In genomic region chr14:95143813-95144620, GRCh38 we compare ENCODE assay signal across 9 cellular contexts. TPM values are rescaled to one million over a fixed set of nuclear protein-coding genes. Genes with fewer than 3 reads are reported as not detected.
DNase-seq lines count a peak whose midpoint lies in the region; ATAC-seq and TF ChIP-seq lines count a peak whose summit lies in the region.
"Had no signal": no experiment of that assay in that cellular context is flagged by ENCODE, and none has a peak within 500 bp of the region (broad histone marks: within the 10 kb centered on the region; RNA-seq: fewer than 3 reads in every experiment).

No MANE protein-coding gene starts in this region.

- H3K4me1 Mint-ChIP-seq in activated T-helper 17 cell treated with anti-CD3 and anti-CD28 coated beads, Interleukin-2, amount 50 U/mL, for 72 hours: peaks cover 35% of the 10 kb centered on the region
- peaks cover 24% of the 10 kb centered on the region for H3K4me1 Mint-ChIP-seq in activated CD4-positive, alpha-beta T cell treated with anti-CD3 and anti-CD28 coated beads, Interleukin-2, amount 10 ng/mL, durations not matched to agents 7 days and 5 days

- DNase-seq in left cardiac atrium (no peak), Right ventricle myocardium inferior (ENCODE audit: missing footprints) (no peak), lung microvascular endothelial cell (ENCODE audit: low read depth in 2 of 2) (peak; percentile 42 to 48), upper lobe of right lung (no peak)
- DNase-seq in activated CD4-positive, alpha-beta T cell treated with anti-CD3 and anti-CD28 coated beads, Interleukin-2, amount 10 ng/mL, durations not matched to agents 7 days and 5 days: no peak
- DNase-seq: NCI-H510A had no signal

- H3K36me3 ChIP-seq in upper lobe of right lung: no peaks in the 10 kb centered on the region

- TF ChIP-seq CTCF in upper lobe of right lung (IDR thresholded peaks at IDR 0.05): no peak

- peak overlapping the region; percentile 20 for H3K4me3 ChIP-seq in upper lobe of right lung

- POLR2A ChIA-PET in activated CD4-positive, alpha-beta T cell treated with anti-CD3 and anti-CD28 coated beads, Interleukin-2, amount 10 ng/mL, durations not matched to agents 7 days and 5 days (lab: Charles Lee): no interaction called here

- H3K27me3 Mint-ChIP-seq in activated T-helper 17 cell treated with anti-CD3 and anti-CD28 coated beads, Interleukin-2, amount 50 U/mL, for 72 hours: no peaks in the 10 kb centered on the region
- H3K27me3 Mint-ChIP-seq in activated CD4-positive, alpha-beta T cell treated with anti-CD3 and anti-CD28 coated beads, Interleukin-2, amount 10 ng/mL, durations not matched to agents 7 days and 5 days: no peaks in the 10 kb centered on the region

- no peaks in the 10 kb centered on the region for H3K27me3 ChIP-seq in upper lobe of right lung

- H3K27ac ChIP-seq in upper lobe of right lung: peak overlapping the region; percentile 45

- H3K9me3 ChIP-seq in upper lobe of right lung: no peaks in the 10 kb centered on the region

- CTCF ChIA-PET in activated CD4-positive, alpha-beta T cell treated with anti-CD3 and anti-CD28 coated beads, Interleukin-2, amount 10 ng/mL, durations not matched to agents 7 days and 5 days (lab: Charles Lee): no interaction called here

- no peak overlapping the region for H3K4me3 Mint-ChIP-seq in activated T-helper 17 cell treated with anti-CD3 and anti-CD28 coated beads, Interleukin-2, amount 50 U/mL, for 72 hours
- H3K4me3 Mint-ChIP-seq in activated CD4-positive, alpha-beta T cell treated with anti-CD3 and anti-CD28 coated beads, Interleukin-2, amount 10 ng/mL, durations not matched to agents 7 days and 5 days: no peak overlapping the region

- peaks cover 3% of the 10 kb centered on the region for H3K9me3 Mint-ChIP-seq in activated T-helper 17 cell treated with anti-CD3 and anti-CD28 coated beads, Interleukin-2, amount 50 U/mL, for 72 hours
- peaks cover 21% of the 10 kb centered on the region for H3K9me3 Mint-ChIP-seq in activated CD4-positive, alpha-beta T cell treated with anti-CD3 and anti-CD28 coated beads, Interleukin-2, amount 10 ng/mL, durations not matched to agents 7 days and 5 days

- intact Hi-C loops in left cardiac atrium (cut with DNase I): no loop called here
- intact Hi-C loops in Right ventricle myocardium inferior (cut with DNase I): no loop called here
- intact Hi-C loops in upper lobe of right lung (cut with DNase I): no loop called here

- H3K36me3 Mint-ChIP-seq in activated T-helper 17 cell treated with anti-CD3 and anti-CD28 coated beads, Interleukin-2, amount 50 U/mL, for 72 hours (ENCODE audit: low read depth): peaks cover 30% of the 10 kb centered on the region
- peaks cover 36% of the 10 kb centered on the region for H3K36me3 Mint-ChIP-seq in activated CD4-positive, alpha-beta T cell treated with anti-CD3 and anti-CD28 coated beads, Interleukin-2, amount 10 ng/mL, durations not matched to agents 7 days and 5 days (ENCODE audit: low read depth)

- peaks cover 67% of the 10 kb centered on the region for H3K4me1 ChIP-seq in upper lobe of right lung

- ATAC-seq in left cardiac atrium (peak; percentile 15 to 50), Right ventricle myocardium inferior (no peak), upper lobe of right lung (peak; percentile 23), GM19463 (IDR thresholded peaks at IDR 0.05; ENCODE audit: unreplicated experiment) (no peak), GM18858 (IDR thresholded peaks at IDR 0.05; ENCODE audit: unreplicated experiment) (no peak)
- no peak for ATAC-seq in activated T-helper 17 cell treated with anti-CD3 and anti-CD28 coated beads, Interleukin-2, amount 50 U/mL, for 72 hours (replicated peaks)

- peak overlapping the region; percentile 28 for H3K27ac Mint-ChIP-seq in activated T-helper 17 cell treated with anti-CD3 and anti-CD28 coated beads, Interleukin-2, amount 50 U/mL, for 72 hours
- H3K27ac Mint-ChIP-seq in activated CD4-positive, alpha-beta T cell treated with anti-CD3 and anti-CD28 coated beads, Interleukin-2, amount 10 ng/mL, durations not matched to agents 7 days and 5 days: no peak overlapping the region

RNA-seq across cellular contexts. Expression of gene DICER1, which starts 13.3 kb away (rescaled TPM):
- total RNA-seq in left cardiac atrium (10 to 100 TPM; 25.0 to 29.4 TPM), Right ventricle myocardium inferior (20.7 TPM), lung microvascular endothelial cell (24.6 and 27.6 TPM in 2 replicates), upper lobe of right lung (71.1 TPM)
- total RNA-seq in activated T-helper 17 cell treated with anti-CD3 and anti-CD28 coated beads, Interleukin-2, amount 50 U/mL, for 72 hours: 10 to 100 TPM; 46.5 to 48.1 TPM
- 10 to 100 TPM; 54.4 to 63.6 TPM for total RNA-seq in activated CD4-positive, alpha-beta T cell treated with anti-CD3 and anti-CD28 coated beads, Interleukin-2, amount 10 ng/mL, durations not matched to agents 7 days and 5 days

Comparison
In these comparisons a context has a peak if more than half of its experiments do, and no peak if none do; other contexts are left out.
1. ATAC-seq: peak in left cardiac atrium (2 of 2) and upper lobe of right lung (single experiment); none in Right ventricle myocardium inferior (single experiment), activated T-helper 17 cell treated with anti-CD3 and anti-CD28 coated beads, Interleukin-2, amount 50 U/mL, for 72 hours (single experiment), GM19463 (single experiment) and GM18858 (single experiment).
2. DNase-seq: peak in lung microvascular endothelial cell (2 of 2); none in left cardiac atrium (single experiment), Right ventricle myocardium inferior (single experiment), upper lobe of right lung (single experiment) and activated CD4-positive, alpha-beta T cell treated with anti-CD3 and anti-CD28 coated beads, Interleukin-2, amount 10 ng/mL, durations not matched to agents 7 days and 5 days (single experiment).